ENCODE assay signal across 8 cellular contexts in the genomic region with DNA sequence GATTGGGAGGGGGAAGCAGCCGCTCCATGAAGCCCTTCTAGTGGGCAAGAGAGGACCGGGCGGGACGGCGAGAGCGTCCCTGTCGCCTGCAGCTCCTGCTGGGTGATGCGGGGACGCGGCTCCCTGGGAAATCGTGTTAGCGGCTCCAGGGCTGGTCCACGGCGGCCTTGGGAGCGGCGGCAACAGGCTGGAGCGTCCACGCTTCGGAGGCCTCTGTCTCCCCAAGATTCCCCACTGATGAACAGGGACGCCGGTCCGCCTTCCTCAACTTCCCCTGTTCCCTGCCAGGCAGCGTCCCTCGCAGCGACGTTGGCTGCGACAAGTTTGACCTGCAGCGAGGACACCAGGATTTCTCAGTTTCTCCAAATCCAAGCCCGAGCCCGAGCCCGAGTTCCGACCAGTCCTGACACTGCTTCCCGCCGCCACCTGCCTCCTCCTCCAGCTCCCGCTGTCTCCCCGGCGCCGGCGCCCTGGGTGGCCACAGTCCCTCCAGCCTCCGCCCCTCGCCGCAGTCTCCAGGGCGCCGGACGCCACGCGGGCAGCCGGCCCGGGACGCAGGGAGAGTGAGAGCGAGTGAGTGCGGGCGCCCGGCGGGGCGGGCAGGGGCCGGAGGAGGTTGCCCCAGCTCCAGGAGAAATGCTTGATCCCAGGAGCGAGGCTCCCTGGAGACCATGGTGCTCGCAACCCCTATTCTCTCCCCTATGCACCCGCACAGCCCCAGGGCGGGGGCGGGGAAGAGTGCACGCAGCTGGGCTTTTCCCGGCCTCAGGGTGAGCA.
DNase-seq lines count a peak whose midpoint lies in the region; ATAC-seq, FAIRE-seq and TF ChIP-seq lines count a peak whose summit lies in the region.

No MANE protein-coding gene starts in this region.

- FAIRE-seq in H54 (lab: Jason Lieb, UNC) = no peak

- peaks cover 25% of the 10 kb centered on the region for H3K4me1 ChIP-seq in mononuclear cell (ENCODE audit: insufficient read depth, low read length)
- H3K4me1 ChIP-seq in transverse colon = peaks cover 0 to 15% (median 4%) of the 10 kb centered on the region in 4 donors

- DNase-seq in AG08395 (ENCODE audit: low spot score) (peak; percentile 72), H54 (ENCODE audit: insufficient read length, low spot score) (peak; percentile 78), SK-MEL-5 (ENCODE audit: low read depth, low spot score) (peak; percentile 26), epithelial cell of esophagus (ENCODE audit: low read depth) (peak; percentile 30), transverse colon (peak; percentile 49), NCI-H226 (no peak)

- H3K27me3 ChIP-seq in mononuclear cell (ENCODE audit: insufficient read depth, low read length) = peaks cover 29% of the 10 kb centered on the region
- peaks cover 51% of the 10 kb centered on the region for H3K27me3 ChIP-seq in transverse colon

- in situ Hi-C loops in SK-MEL-5 (cut with HindIII; ENCODE audit: low pct_unique_long_range_greater_than_20kb, low sequenced_read_pairs) = no loop called here
- in situ Hi-C loops in transverse colon (cut with MboI; ENCODE audit: low pct_ligation_motif_present in 1 of 4, low pct_unique_long_range_greater_than_20kb in 1 of 4, low sequenced_read_pairs in 3 of 4) = no loop called here

- TF ChIP-seq POLR2A in H54 (IDR thresholded peaks at IDR 0.05; ENCODE audit: low read depth, low read length) = peak; percentile 57
- no peak for TF ChIP-seq POLR2A in transverse colon (IDR thresholded peaks at IDR 0.05)

- TF ChIP-seq CTCF in epithelial cell of esophagus (IDR thresholded peaks at IDR 0.05; ENCODE audit: insufficient read depth, low read depth, low read length, missing control alignments) (no peak), transverse colon (IDR thresholded peaks at IDR 0.05) (no peak)

- WGBS in transverse colon (ENCODE audit: low coverage in 1 of 2), 2 donors = 9% methylated on average over 44 of the region's 64 CpGs; no CpG with 5 or more reads in 1 of the 2 donors

- ATAC-seq in HG03571 (IDR thresholded peaks at IDR 0.05; ENCODE audit: unreplicated experiment) = no peak

- TF ChIP-seq EP300 in transverse colon (IDR thresholded peaks at IDR 0.05; ENCODE audit: low read depth) = no peak

- intact Hi-C loops in transverse colon (cut with DNase I; ENCODE audit: low total_unique reads) = no loop called here

- no peaks in the 10 kb centered on the region for H3K36me3 ChIP-seq in transverse colon

- no peaks in the 10 kb centered on the region for H3K9me3 ChIP-seq in mononuclear cell (ENCODE audit: low read depth, low read length)
- no peaks in the 10 kb centered on the region for H3K9me3 ChIP-seq in transverse colon

- peak overlapping the region; percentile 66 to 87 (median 76) for H3K27ac ChIP-seq in transverse colon

- peak overlapping the region; percentile 46 for H3K4me3 ChIP-seq in epithelial cell of esophagus (ENCODE audit: low read length)
- H3K4me3 ChIP-seq in mononuclear cell (ENCODE audit: low read length) = peak overlapping the region; percentile 19
- peak overlapping the region; percentile 37 to 60 (median 49) for H3K4me3 ChIP-seq in transverse colon
